18 cellular contexts compared by ENCODE assay signal in the genomic region with DNA sequence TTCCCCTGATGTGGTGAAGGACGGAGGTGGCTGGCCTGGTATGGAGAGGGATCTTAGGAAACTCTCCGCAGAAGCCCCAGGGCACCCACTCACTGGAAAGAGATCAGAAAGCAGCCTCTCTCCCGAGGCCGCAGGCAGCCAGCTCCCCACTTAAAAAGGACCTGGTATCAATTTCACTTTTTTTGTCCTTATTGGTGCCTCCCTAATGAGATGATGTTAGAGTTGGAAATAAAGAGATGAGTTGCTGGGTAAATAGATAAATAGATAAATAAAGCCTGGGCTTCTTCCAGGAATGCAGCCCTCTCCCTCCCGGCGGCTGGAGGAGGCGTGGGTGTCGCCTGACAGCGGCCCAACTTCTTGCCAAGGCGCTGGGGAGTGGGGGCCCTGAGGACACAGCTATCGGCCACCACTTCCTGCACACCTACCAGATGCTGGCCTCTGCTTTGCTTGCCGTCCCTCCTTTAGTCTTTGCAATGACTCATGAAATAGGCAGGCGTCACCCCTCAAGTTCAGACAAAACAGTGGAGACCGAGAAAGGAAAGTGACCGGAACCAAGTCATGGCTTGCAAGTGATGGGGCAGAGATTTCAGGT. TPM values are rescaled to one million over a fixed set of nuclear protein-coding genes. Genes with fewer than 3 reads are reported as not detected.
DNase-seq lines count a peak whose midpoint lies in the region; ATAC-seq, FAIRE-seq and TF ChIP-seq lines count a peak whose summit lies in the region.
"Had no signal": no experiment of that assay in that cellular context is flagged by ENCODE, and none has a peak within 500 bp of the region (broad histone marks: within the 10 kb centered on the region; RNA-seq: fewer than 3 reads in every experiment).

No MANE protein-coding gene starts in this region.

- peaks cover 0 to 12% of the 10 kb centered on the region in 2 experiments; a peak in 4 of 5 replicates for H3K4me1 ChIP-seq in K562 (replicated peaks in 1 of 2; ENCODE audit: control insufficient read depth in 2 of 2, insufficient read depth in 2 of 2, low read length in 2 of 2)

- POLR2A ChIA-PET in K562 (lab: Yijun Ruan, JAX), result interaction anchor here (0.7 kb wide), 1 partner anchor 50 kb away, joined by 3 read pairs; no protein-coding TSS in a partner anchor

- FAIRE-seq in K562 (lab: Jason Lieb, UNC), result peak; percentile 85
- FAIRE-seq: A549, small intestine had no signal

- H3K9me3 Mint-ChIP-seq in natural killer cell treated with Interleukin-12 subunit alpha and Interleukin-12 subunit beta and Interleukin-15 and Interleukin-18, amount 100 ng/mL, for 72 hours, result no peaks in the 10 kb centered on the region
- H3K9me3 Mint-ChIP-seq in natural killer cell, result no peaks in the 10 kb centered on the region
- H3K9me3 Mint-ChIP-seq: activated naive CD8-positive, alpha-beta T cell treated with anti-CD3 and anti-CD28 coated beads, Interleukin-2, amount 50 U/mL, for 24 hours; dendritic cell treated with granulocyte-macrophage colony-stimulating factor and Interleukin-4, amounts not matched to agents 40 ng/mL and 50 ng/mL, for 4 days; IgD-negative memory B cell had no signal

- no peak for TF ChIP-seq CTCF in natural killer cell (IDR thresholded peaks at IDR 0.05)
- TF ChIP-seq CTCF in K562 (IDR thresholded peaks at IDR 0.05 in 2 of 3, conservative IDR thresholded peaks at IDR 0.05 in 1 of 3; ENCODE audit: insufficient read depth in 2 of 3, low read depth in 1 of 3, low read length in 3 of 3), result no peak

- H3K27ac Mint-ChIP-seq in natural killer cell treated with Interleukin-12 subunit alpha and Interleukin-12 subunit beta and Interleukin-15 and Interleukin-18, amount 100 ng/mL, for 72 hours, result no peak overlapping the region
- H3K27ac Mint-ChIP-seq in natural killer cell, result no peak overlapping the region
- H3K27ac Mint-ChIP-seq: activated naive CD8-positive, alpha-beta T cell treated with anti-CD3 and anti-CD28 coated beads, Interleukin-2, amount 50 U/mL, for 24 hours; dendritic cell treated with granulocyte-macrophage colony-stimulating factor and Interleukin-4, amounts not matched to agents 40 ng/mL and 50 ng/mL, for 4 days had no signal

- H4K20me1 ChIP-seq in K562 (replicated peaks; ENCODE audit: control insufficient read depth, insufficient read depth, low read length), result no peaks in the 10 kb centered on the region

- H3K4me3 Mint-ChIP-seq in natural killer cell treated with Interleukin-12 subunit alpha and Interleukin-12 subunit beta and Interleukin-15 and Interleukin-18, amount 100 ng/mL, for 72 hours, result no peak overlapping the region
- no peak overlapping the region for H3K4me3 Mint-ChIP-seq in natural killer cell
- H3K4me3 Mint-ChIP-seq: activated naive CD8-positive, alpha-beta T cell treated with anti-CD3 and anti-CD28 coated beads, Interleukin-2, amount 50 U/mL, for 24 hours; dendritic cell treated with granulocyte-macrophage colony-stimulating factor and Interleukin-4, amounts not matched to agents 40 ng/mL and 50 ng/mL, for 4 days; IgD-negative memory B cell had no signal

- peaks cover 6 to 7% of the 10 kb centered on the region in 2 donors for H3K27me3 Mint-ChIP-seq in natural killer cell treated with Interleukin-12 subunit alpha and Interleukin-12 subunit beta and Interleukin-15 and Interleukin-18, amount 100 ng/mL, for 72 hours
- H3K27me3 Mint-ChIP-seq in natural killer cell (ENCODE audit: low read depth in 2 of 2), result peaks cover 2% of the 10 kb centered on the region in 2 donors

- CTCF ChIA-PET in K562 (lab: Yijun Ruan, JAX; ENCODE audit: low intra/inter-chr PET ratio), result no interaction called here

- H3K27me3 ChIP-seq in K562 (ENCODE audit: control insufficient read depth in 2 of 2, insufficient read depth in 2 of 2, low read length in 2 of 2), result peaks cover 7 to 60% of the 10 kb centered on the region in 2 experiments

- no peaks in the 10 kb centered on the region for H3K9me3 ChIP-seq in K562 (replicated peaks; ENCODE audit: control insufficient read depth, insufficient read depth, low read depth, low read length)

- no peaks in the 10 kb centered on the region for H3K79me2 ChIP-seq in K562 (ENCODE audit: control insufficient read depth, insufficient read depth, low read length)

- TF ChIP-seq EP300 in K562 (IDR thresholded peaks at IDR 0.05; ENCODE audit: low read length), result peak; percentile 60

- no peak overlapping the region for H3K9ac ChIP-seq in K562 (ENCODE audit: insufficient read depth in 1 of 2, low read depth in 2 of 2, low read length in 2 of 2)

- WGBS in K562 (ENCODE audit: insufficient coverage, low coverage, missing lambda C conversion rate), result 3% methylated on average over 15 of the region's 15 CpGs

- BruUV-seq in K562 (replicated peaks; lab: Mats Ljungman, UMichigan), result no TSS peak

- H3K4me3 ChIP-seq in K562, result no peak overlapping the region
- H3K4me3 ChIP-seq: A549 had no signal

- no peak overlapping the region for H3K4me2 ChIP-seq in K562 (ENCODE audit: insufficient read depth, low read length)
- H3K4me2 ChIP-seq: A549 had no signal

- H3K27ac ChIP-seq in K562 (ENCODE audit: extremely low read depth, low read depth, low read length), result no peak overlapping the region
- H3K27ac ChIP-seq: A549 had no signal

- no peaks in the 10 kb centered on the region for H3K36me3 Mint-ChIP-seq in natural killer cell treated with Interleukin-12 subunit alpha and Interleukin-12 subunit beta and Interleukin-15 and Interleukin-18, amount 100 ng/mL, for 72 hours
- H3K36me3 Mint-ChIP-seq in natural killer cell, result no peaks in the 10 kb centered on the region
- H3K36me3 Mint-ChIP-seq: IgD-negative memory B cell had no signal

- H3K9me1 ChIP-seq in K562 (ENCODE audit: control insufficient read depth, insufficient read depth, low read length), result no peaks in the 10 kb centered on the region

- no peak for TF ChIP-seq POLR2A in K562 (conservative IDR thresholded peaks at IDR 0.05)

- no peaks in the 10 kb centered on the region for H3K4me1 Mint-ChIP-seq in natural killer cell treated with Interleukin-12 subunit alpha and Interleukin-12 subunit beta and Interleukin-15 and Interleukin-18, amount 100 ng/mL, for 72 hours (ENCODE audit: low read depth in 2 of 2)
- H3K4me1 Mint-ChIP-seq in natural killer cell, result no peaks in the 10 kb centered on the region
- H3K4me1 Mint-ChIP-seq: activated naive CD8-positive, alpha-beta T cell treated with anti-CD3 and anti-CD28 coated beads, Interleukin-2, amount 50 U/mL, for 24 hours had no signal

- ATAC-seq in natural killer cell treated with Interleukin-12 subunit alpha and Interleukin-12 subunit beta and Interleukin-15 and Interleukin-18, amount 100 ng/mL, for 72 hours, result no peak
- ATAC-seq in natural killer cell (no peak), K562 (peak; percentile 81), sciatic nerve (no peak)
- ATAC-seq: A549; activated naive CD8-positive, alpha-beta T cell treated with anti-CD3 and anti-CD28 coated beads, Interleukin-2, amount 50 U/mL, for 24 hours had no signal

- peak; percentile 54 for DNase-seq in natural killer cell treated with Interleukin-12 subunit alpha and Interleukin-12 subunit beta and Interleukin-15 and Interleukin-18, amount 100 ng/mL, for 72 hours (ENCODE audit: low spot score)
- DNase-seq in natural killer cell (no peak), K562 (ENCODE audit: extremely low read depth in 1 of 4, low spot score in 3 of 4) (peak; percentile 57 to 71 (median 64)), iris pigment epithelial cell (ENCODE audit: low read depth) (peak; percentile 34), middle frontal gyrus (ENCODE audit: extremely low spot score, low spot score) (no peak), sciatic nerve (ENCODE audit: low spot score) (no peak), foreskin melanocyte (no peak), ecto neural progenitor cell (ENCODE audit: low spot score) (no peak)
- DNase-seq: activated naive CD8-positive, alpha-beta T cell treated with anti-CD3 and anti-CD28 coated beads, Interleukin-2, amount 50 U/mL, for 24 hours; activated T-cell treated with anti-CD3 and anti-CD28 coated beads for 4 hours; NCI-H1417; NCI-H510A treated with DMSO at 0.1 percent for 48 hours; small intestine; substantia nigra had no signal

- in situ Hi-C loops in K562 (cut with MboI), result no loop called here

- intact Hi-C loops in natural killer cell (cut with micrococcal nuclease), result no loop called here
- intact Hi-C loops in K562 (cut with micrococcal nuclease), result no loop called here
- intact Hi-C loops in sciatic nerve (cut with DNase I), result no loop called here

- no peaks in the 10 kb centered on the region for H3K36me3 ChIP-seq in K562 (ENCODE audit: control insufficient read depth, insufficient read depth, low read length)

- no peak overlapping the region for H2AFZ ChIP-seq in K562 (ENCODE audit: low read depth, low read length)

- no peak for TF ChIP-seq RAD21 in K562 (CRISPR knock-in tag; conservative IDR thresholded peaks at IDR 0.05 in 1 of 2, IDR thresholded peaks at IDR 0.05 in 1 of 2)

TF ChIP-seq in K562, 482 proteins besides CTCF, POLR2A, EP300 and RAD21 (continues in another document):
- TF ChIP-seq KDM5B (IDR thresholded peaks at IDR 0.05; ENCODE audit: insufficient replicate concordance, low read depth, low read length), result no peak

RNA-seq across cellular contexts. Expression of a gene that starts 42.9 kb away (rescaled TPM):
- not detected for total RNA-seq in natural killer cell treated with Interleukin-12 subunit alpha and Interleukin-12 subunit beta and Interleukin-15 and Interleukin-18, amount 100 ng/mL, for 72 hours
- total RNA-seq in natural killer cell (not detected), K562 (2014; rRNA removed) (not detected in 2 replicates), K562 (2014; rRNA removed; fragmentation: Illumina TruSeq; extraction: Trizol) (not detected in 2 replicates), K562 (2015; rRNA removed; fragmentation: Illumina TruSeq; extraction: Trizol) (not detected in 2 replicates), K562 (2021) (not detected in 2 replicates), sciatic nerve (not detected)
- not detected in 2 replicates for total RNA-seq in K562 (2011; cell fraction: chromatin; rRNA removed; ENCODE audit: low replicate concordance)
- total RNA-seq in K562 (2011; cell fraction: nucleolus; rRNA removed), result not detected in 2 replicates
- total RNA-seq in K562 (2011; cell fraction: nucleoplasm; rRNA removed), result not detected in 2 replicates
- polyA plus RNA-seq in K562 (2011; rRNA removed) (not detected in 2 replicates), K562 (2014; fragmentation: Illumina TruSeq; extraction: Trizol) (not detected in 2 replicates), K562 (2014; fragmentation: Nextera tagmentation; extraction: Ambion mirVana) (not detected), K562 (2014; rRNA removed) (not detected in 2 replicates)
- polyA plus RNA-seq in K562 (2011; cell fraction: cytosol; rRNA removed), result not detected in 2 replicates
- not detected in 2 replicates for polyA plus RNA-seq in K562 (2011; cell fraction: nucleus; rRNA removed)
- not detected in 2 replicates for polyA plus RNA-seq in K562 (2012)
- not detected in 2 replicates for polyA minus RNA-seq in K562 (2011; rRNA and poly(A)+ RNA removed)
- polyA minus RNA-seq in K562 (2011; cell fraction: cytosol; rRNA and poly(A)+ RNA removed), result not detected in 2 replicates
- not detected in 2 replicates for polyA minus RNA-seq in K562 (2011; cell fraction: nucleus; rRNA and poly(A)+ RNA removed)
- total RNA-seq: glomerular endothelial cell had no signal
- polyA plus RNA-seq: IgD-negative memory B cell, small intestine had no signal

Comparison
In these comparisons a context has a peak if more than half of its experiments do, and no peak if none do; other contexts are left out.
1. DNase-seq: peak in natural killer cell treated with Interleukin-12 subunit alpha and Interleukin-12 subunit beta and Interleukin-15 and Interleukin-18, amount 100 ng/mL, for 72 hours (single experiment), K562 (4 of 4) and iris pigment epithelial cell (single experiment); none in natural killer cell (single experiment), middle frontal gyrus (single experiment), sciatic nerve (single experiment), foreskin melanocyte (single experiment) and ecto neural progenitor cell (single experiment).